Comparison of ENCODE assay signal across 25 cellular contexts in the genomic region with DNA sequence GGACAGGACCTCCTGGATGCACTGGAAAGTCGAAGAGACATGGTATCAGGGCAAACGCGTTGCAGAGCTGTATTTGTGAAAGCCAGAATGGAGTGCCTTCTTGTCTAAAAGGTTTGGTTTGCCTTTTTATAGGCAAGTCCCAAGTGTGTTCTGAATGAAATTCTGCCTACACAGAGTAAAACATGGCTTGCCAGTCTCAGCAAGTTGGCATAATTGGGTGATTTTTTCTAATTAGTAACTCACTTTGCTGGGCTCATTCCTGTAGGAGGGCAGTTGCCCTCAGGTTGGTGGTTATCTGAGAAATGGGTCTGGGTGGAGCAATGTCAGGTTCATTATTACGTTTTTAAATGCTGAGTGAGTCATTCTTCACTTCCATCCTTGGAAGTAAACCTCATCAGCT. TPM values are rescaled to one million over a fixed set of nuclear protein-coding genes. Genes with fewer than 3 reads are reported as not detected.
DNase-seq lines count a peak whose midpoint lies in the region; ATAC-seq, FAIRE-seq and TF ChIP-seq lines count a peak whose summit lies in the region.
"Had no signal": no experiment of that assay in that cellular context is flagged by ENCODE, and none has a peak within 500 bp of the region (broad histone marks: within the 10 kb centered on the region; RNA-seq: fewer than 3 reads in every experiment).

A gene with protein sequence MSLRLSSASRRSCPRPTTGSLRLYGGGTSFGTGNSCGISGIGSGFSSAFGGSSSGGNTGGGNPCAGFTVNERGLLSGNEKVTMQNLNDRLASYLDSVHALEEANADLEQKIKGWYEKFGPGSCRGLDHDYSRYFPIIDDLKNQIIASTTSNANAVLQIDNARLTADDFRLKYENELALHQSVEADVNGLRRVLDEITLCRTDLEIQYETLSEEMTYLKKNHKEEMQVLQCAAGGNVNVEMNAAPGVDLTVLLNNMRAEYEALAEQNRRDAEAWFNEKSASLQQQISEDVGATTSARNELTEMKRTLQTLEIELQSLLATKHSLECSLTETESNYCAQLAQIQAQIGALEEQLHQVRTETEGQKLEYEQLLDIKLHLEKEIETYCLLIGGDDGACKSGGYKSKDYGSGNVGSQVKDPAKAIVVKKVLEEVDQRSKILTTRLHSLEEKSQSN (minus strand): TSS at position 101 of the 400 bp plus-strand sequence. CDS start 60 bp downstream, at position 41.

- H3K9me3 Mint-ChIP-seq in stimulated activated effector memory CD8-positive, alpha-beta T cell treated with anti-CD3 and anti-CD28 coated beads, Interleukin-12 subunit alpha, Interleukin-12 subunit beta, amount 100 ng/mL, for 72 hours: peaks cover 18% of the 10 kb centered on the region
- H3K9me3 Mint-ChIP-seq in osteocyte (ENCODE audit: unreplicated experiment): peaks cover 24% of the 10 kb centered on the region

- no peak for TF ChIP-seq EP300 in A549 (IDR thresholded peaks at IDR 0.05)

- no peak for TF ChIP-seq POLR2A in A549 (IDR thresholded peaks at IDR 0.05; ENCODE audit: low read length)

- peaks cover 64% of the 10 kb centered on the region for H3K27me3 Mint-ChIP-seq in osteocyte (ENCODE audit: unreplicated experiment)

- H3K36me3 Mint-ChIP-seq in stimulated activated effector memory CD8-positive, alpha-beta T cell treated with anti-CD3 and anti-CD28 coated beads, Interleukin-12 subunit alpha, Interleukin-12 subunit beta, amount 100 ng/mL, for 72 hours: no peaks in the 10 kb centered on the region
- no peaks in the 10 kb centered on the region for H3K36me3 Mint-ChIP-seq in osteocyte (ENCODE audit: unreplicated experiment)
- H3K36me3 Mint-ChIP-seq: CD14-positive monocyte had no signal

- no peak for TF ChIP-seq RAD21 in A549 (conservative IDR thresholded peaks at IDR 0.05 in 1 of 2, IDR thresholded peaks at IDR 0.05 in 1 of 2)

- H3K4me1 Mint-ChIP-seq in stimulated activated effector memory CD8-positive, alpha-beta T cell treated with anti-CD3 and anti-CD28 coated beads, Interleukin-12 subunit alpha, Interleukin-12 subunit beta, amount 100 ng/mL, for 72 hours: no peaks in the 10 kb centered on the region
- H3K4me1 Mint-ChIP-seq in osteocyte (ENCODE audit: unreplicated experiment): no peaks in the 10 kb centered on the region
- H3K4me1 Mint-ChIP-seq: CD14-positive monocyte had no signal

- no peak within 1 kb of the TSS for H3K4me2 ChIP-seq in A549
- H3K4me2 ChIP-seq: BLaER1 treated with 17β-estradiol and CSF1 and Interleukin-3, amounts not matched to agents 10 nM and 100 nM had no signal

- no peaks in the 10 kb centered on the region for H3K4me1 ChIP-seq in A549
- H3K4me1 ChIP-seq: BE2C; BLaER1 treated with 17β-estradiol and CSF1 and Interleukin-3, amounts not matched to agents 10 nM and 100 nM had no signal

- H3K36me3 ChIP-seq in bronchial epithelial cell (ENCODE audit: control insufficient read depth, insufficient read depth, low read length): no peaks in the 10 kb centered on the region
- H3K36me3 ChIP-seq: BE2C; BLaER1 treated with 17β-estradiol and CSF1 and Interleukin-3, amounts not matched to agents 10 nM and 100 nM had no signal

- H3K9me3 ChIP-seq in A549 (peaks cover 25% of the 10 kb centered on the region), AG04450 (ENCODE audit: control insufficient read depth, insufficient read depth, low read length) (no peaks in the 10 kb centered on the region; the same call in 1 of the 2 replicates)
- H3K9me3 ChIP-seq: BE2C had no signal

- no peak within 1 kb of the TSS for H3K4me3 Mint-ChIP-seq in stimulated activated effector memory CD8-positive, alpha-beta T cell treated with anti-CD3 and anti-CD28 coated beads, Interleukin-12 subunit alpha, Interleukin-12 subunit beta, amount 100 ng/mL, for 72 hours
- H3K4me3 Mint-ChIP-seq in osteocyte (ENCODE audit: unreplicated experiment): no peak within 1 kb of the TSS
- H3K4me3 Mint-ChIP-seq: CD4-positive, alpha-beta T cell had no signal

- WGBS in A549 (ENCODE audit: missing lambda C conversion rate): 40% methylated on average over 4 of the region's 4 CpGs

- no peak for TF ChIP-seq CTCF in A549 (IDR thresholded peaks at IDR 0.05)
- TF ChIP-seq CTCF in AG04450 (IDR thresholded peaks at IDR 0.05; ENCODE audit: low read depth, low read length): no peak
- no peak for TF ChIP-seq CTCF in bronchial epithelial cell (IDR thresholded peaks at IDR 0.05; ENCODE audit: insufficient read depth, low read length, severe bottlenecking)
- no peak for TF ChIP-seq CTCF in osteocyte (IDR thresholded peaks at IDR 0.05)

- H3K27ac ChIP-seq in A549 (no peak within 1 kb of the TSS), AG04450 (ENCODE audit: low read depth, low read length) (peak within 1 kb of the TSS; percentile 11)
- H3K27ac ChIP-seq: BLaER1 treated with 17β-estradiol and CSF1 and Interleukin-3, amounts not matched to agents 10 nM and 100 nM had no signal

- no peak for ATAC-seq in A549
- peak; percentile 39 for ATAC-seq in stimulated activated effector memory CD8-positive, alpha-beta T cell treated with anti-CD3 and anti-CD28 coated beads, Interleukin-12 subunit alpha, Interleukin-12 subunit beta, amount 100 ng/mL, for 72 hours
- no peak for ATAC-seq in stimulated activated naive CD8-positive, alpha-beta T cell treated with anti-CD3 and anti-CD28 coated beads, Interleukin-15, Interleukin-2, amounts not matched to agents 100 U/mL and 50 U/mL, for 24 hours

- CTCF ChIA-PET in A549 (lab: Yijun Ruan, JAX): interaction anchor here (1.1 kb wide), 1 partner anchor 893 kb away, joined by 4 read pairs; no protein-coding TSS in a partner anchor
- CTCF ChIA-PET in AG04450 (lab: Charles Lee): interaction anchor here (0.6 kb wide), 1 partner anchor 135 kb away, joined by 3 read pairs; no protein-coding TSS in a partner anchor

- FAIRE-seq in A549 (lab: Jason Lieb, UNC) (no peak), bronchial epithelial cell (lab: Jason Lieb, UNC) (peak; percentile 32)
- FAIRE-seq: GM12891, GM18507 had no signal

- no peak within 1 kb of the TSS for H3K27ac Mint-ChIP-seq in stimulated activated effector memory CD8-positive, alpha-beta T cell treated with anti-CD3 and anti-CD28 coated beads, Interleukin-12 subunit alpha, Interleukin-12 subunit beta, amount 100 ng/mL, for 72 hours
- no peak within 1 kb of the TSS for H3K27ac Mint-ChIP-seq in osteocyte (ENCODE audit: unreplicated experiment)
- H3K27ac Mint-ChIP-seq: CD4-positive, alpha-beta T cell had no signal

- H3K27me3 ChIP-seq in AG04450 (ENCODE audit: control insufficient read depth, insufficient read depth, low read length): peaks cover 14% of the 10 kb centered on the region
- no peaks in the 10 kb centered on the region for H3K27me3 ChIP-seq in bronchial epithelial cell (ENCODE audit: control insufficient read depth, insufficient read depth, low read length)
- H3K27me3 ChIP-seq: BLaER1 treated with 17β-estradiol and CSF1 and Interleukin-3, amounts not matched to agents 10 nM and 100 nM had no signal

- POLR2A ChIA-PET in A549 (lab: Yijun Ruan, JAX) (no interaction called here), AG04450 (lab: Yijun Ruan, JAX) (no interaction called here)

- DNase-seq in A549 (ENCODE audit: low read depth in 1 of 2, low spot score in 1 of 2) (no peak), AG04450 (ENCODE audit: low read depth, low spot score) (no peak), bronchial epithelial cell (ENCODE audit: low read depth) (no peak), SHP77 (lab: John Stamatoyannopoulos, UW) (no peak), osteocyte (ENCODE audit: extremely low spot score, unreplicated experiment) (no peak)
- DNase-seq in stimulated activated effector memory CD8-positive, alpha-beta T cell treated with anti-CD3 and anti-CD28 coated beads, Interleukin-12 subunit alpha, Interleukin-12 subunit beta, amount 100 ng/mL, for 72 hours (ENCODE audit: low spot score in 2 of 2): no peak
- DNase-seq in stimulated activated naive CD8-positive, alpha-beta T cell treated with anti-CD3 and anti-CD28 coated beads, Interleukin-15, Interleukin-2, amounts not matched to agents 100 U/mL and 50 U/mL, for 24 hours: no peak
- DNase-seq: AML-193; BE2C; Calu3; CD4-positive, alpha-beta T cell; COR-L47; DMS53; DMS79 treated with DMSO at 0.1 percent for 48 hours; GF-D8; GOT3; H7; HCEC 1CT had no signal

- H3K4me3 ChIP-seq in A549 (no peak within 1 kb of the TSS), AG04450 (ENCODE audit: low read depth, low read length) (no peak within 1 kb of the TSS), bronchial epithelial cell (ENCODE audit: low read depth, low read length) (no peak within 1 kb of the TSS)
- H3K4me3 ChIP-seq: BLaER1 treated with 17β-estradiol and CSF1 and Interleukin-3, amounts not matched to agents 10 nM and 100 nM had no signal

TF ChIP-seq in A549, 52 proteins besides CTCF, POLR2A, EP300 and RAD21:
- peak; percentile 30 for TF ChIP-seq MAFK (IDR thresholded peaks at IDR 0.05; ENCODE audit: partially characterized antibody)
- TF ChIP-seq, protein P1, sequence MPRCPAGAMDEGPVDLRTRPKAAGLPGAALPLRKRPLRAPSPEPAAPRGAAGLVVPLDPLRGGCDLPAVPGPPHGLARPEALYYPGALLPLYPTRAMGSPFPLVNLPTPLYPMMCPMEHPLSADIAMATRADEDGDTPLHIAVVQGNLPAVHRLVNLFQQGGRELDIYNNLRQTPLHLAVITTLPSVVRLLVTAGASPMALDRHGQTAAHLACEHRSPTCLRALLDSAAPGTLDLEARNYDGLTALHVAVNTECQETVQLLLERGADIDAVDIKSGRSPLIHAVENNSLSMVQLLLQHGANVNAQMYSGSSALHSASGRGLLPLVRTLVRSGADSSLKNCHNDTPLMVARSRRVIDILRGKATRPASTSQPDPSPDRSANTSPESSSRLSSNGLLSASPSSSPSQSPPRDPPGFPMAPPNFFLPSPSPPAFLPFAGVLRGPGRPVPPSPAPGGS (IDR thresholded peaks at IDR 0.05): no peak

RNA-seq across cellular contexts. Expression of the gene that starts here (rescaled TPM):
- polyA plus RNA-seq in A549 (2011; rRNA removed) (not detected in 2 replicates), A549 (2017; fragmentation: RNase III; extraction: RNeasy Plus Mini Kit Qiagen cat#74134 plus additional on column Dnase treatment) (not detected in 3 replicates), AG04450 (2011; rRNA removed) (not detected in 2 replicates)
- not detected in 2 replicates for polyA plus RNA-seq in A549 (2012; cell fraction: cytosol; rRNA removed)
- not detected in 2 replicates for polyA plus RNA-seq in A549 (2012; cell fraction: nucleus; rRNA removed)
- not detected in 2 replicates for polyA minus RNA-seq in A549 (2011; rRNA and poly(A)+ RNA removed)
- polyA minus RNA-seq in AG04450 (2011; rRNA and poly(A)+ RNA removed): not detected in 2 replicates
- total RNA-seq in bronchial epithelial cell (not detected in 2 replicates), osteocyte (not detected in 2 replicates)
- total RNA-seq: A172; Calu3; CD4-positive, alpha-beta T cell; Daoy; G401; H7 had no signal
- polyA plus RNA-seq: CD14-positive monocyte had no signal
